1 cellular context compared by ENCODE assay signal in the genomic region with DNA sequence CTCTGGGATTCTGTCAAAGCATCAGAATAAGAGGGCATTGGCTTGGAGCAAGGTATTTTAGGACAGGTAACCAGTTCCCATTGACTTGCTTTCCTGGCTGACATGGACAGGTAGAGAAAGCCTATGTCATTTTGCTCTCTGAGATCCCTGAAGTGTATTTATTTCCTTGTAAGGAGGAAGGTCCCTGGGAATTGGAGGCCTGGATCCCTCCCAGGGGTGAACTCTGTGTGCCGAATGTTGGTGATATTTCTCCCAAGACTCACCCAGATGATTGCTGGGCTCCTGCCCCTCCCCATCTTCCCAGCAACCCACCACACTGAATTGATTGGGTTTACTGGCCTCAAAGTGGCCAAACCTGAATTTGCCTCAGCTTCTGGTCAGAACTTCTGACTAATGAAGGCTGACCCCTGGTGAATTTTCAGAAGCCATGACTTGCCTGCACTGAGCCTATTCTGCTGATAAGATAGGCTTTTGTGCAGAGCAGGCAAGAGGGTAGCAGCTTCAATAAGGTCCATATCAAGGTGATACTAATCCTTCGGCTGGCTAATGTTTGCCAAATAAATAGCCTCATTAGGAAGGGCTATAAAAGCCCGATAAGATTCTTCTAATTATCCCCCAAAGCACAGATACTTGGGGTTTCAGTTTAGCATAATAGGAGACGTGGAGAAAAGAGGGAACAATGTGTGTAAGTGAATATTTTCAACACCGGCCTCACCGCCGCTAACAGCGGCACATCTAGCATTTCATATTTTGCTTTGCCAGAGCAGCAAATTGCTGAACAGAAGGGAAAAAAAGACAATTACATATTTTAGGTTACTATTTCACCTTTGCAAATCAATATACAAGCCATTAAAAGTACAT.
TF ChIP-seq lines count a peak whose summit lies in the region.

No MANE protein-coding gene starts in this region.

TF ChIP-seq in SK-N-SH, 30 proteins besides CTCF, POLR2A, EP300 and RAD21 (continued from another document):
- TF ChIP-seq REST (IDR thresholded peaks at IDR 0.05; ENCODE audit: low read depth, low read length) (no peak), RFX5 (IDR thresholded peaks at IDR 0.05; ENCODE audit: low read length) (no peak), FOXJ3 (CRISPR knock-in tag; IDR thresholded peaks at IDR 0.05) (no peak)
- TF ChIP-seq, protein P1, sequence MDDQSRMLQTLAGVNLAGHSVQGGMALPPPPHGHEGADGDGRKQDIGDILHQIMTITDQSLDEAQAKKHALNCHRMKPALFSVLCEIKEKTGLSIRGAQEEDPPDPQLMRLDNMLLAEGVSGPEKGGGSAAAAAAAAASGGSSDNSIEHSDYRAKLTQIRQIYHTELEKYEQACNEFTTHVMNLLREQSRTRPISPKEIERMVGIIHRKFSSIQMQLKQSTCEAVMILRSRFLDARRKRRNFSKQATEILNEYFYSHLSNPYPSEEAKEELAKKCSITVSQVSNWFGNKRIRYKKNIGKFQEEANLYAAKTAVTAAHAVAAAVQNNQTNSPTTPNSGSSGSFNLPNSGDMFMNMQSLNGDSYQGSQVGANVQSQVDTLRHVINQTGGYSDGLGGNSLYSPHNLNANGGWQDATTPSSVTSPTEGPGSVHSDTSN (IDR thresholded peaks at IDR 0.05): no peak
